Comparison of ENCODE assay signal across 14 cellular contexts in genomic region chr11:1886551-1886950, GRCh38. TPM values are rescaled to one million over a fixed set of nuclear protein-coding genes. Genes with fewer than 3 reads are reported as not detected.
A peak's percentile ranks its signal among the peaks of the same experiment; 100 is the strongest.
DNase-seq lines count a peak whose midpoint lies in the region; ATAC-seq, FAIRE-seq and TF ChIP-seq lines count a peak whose summit lies in the region.
"Not testable (repeated sequence)": the region's sequence is repeated elsewhere in the genome, so short reads cannot be mapped to it uniquely, and the experiment has no call there.
"Had no signal": no experiment of that assay in that cellular context is flagged by ENCODE, and none has a peak within 500 bp of the region (broad histone marks: within the 10 kb centered on the region; RNA-seq: fewer than 3 reads in every experiment).

No MANE protein-coding gene starts in this region.

- TF ChIP-seq RAD21 in K562 (CRISPR knock-in tag; conservative IDR thresholded peaks at IDR 0.05 in 1 of 2, IDR thresholded peaks at IDR 0.05 in 1 of 2): not testable (repeated sequence)

- not testable (repeated sequence) for H3K4me3 ChIP-seq in RWPE2 (ENCODE audit: severe bottlenecking); K562

- intact Hi-C loops in CD14-positive monocyte (cut with micrococcal nuclease): loop anchor here (10.0 kb wide), 2 partner anchors 192 to 268 kb away; partner anchors contain the start of gene KRTAP5-6 (in 1 of the 2)
- intact Hi-C loops in K562 (cut with micrococcal nuclease); sciatic nerve (cut with DNase I): not testable (repeated sequence)

- not testable (repeated sequence) for H3K36me3 Mint-ChIP-seq in CD14-positive monocyte; natural killer cell treated with Interleukin-12 subunit alpha and Interleukin-12 subunit beta and Interleukin-15 and Interleukin-18, amount 100 ng/mL, for 72 hours

- TF ChIP-seq POLR2A in K562 (conservative IDR thresholded peaks at IDR 0.05): not testable (repeated sequence)

- H3K27me3 ChIP-seq in RWPE2 (ENCODE audit: insufficient read depth, poor library complexity, severe bottlenecking): not testable (repeated sequence)
- H3K27me3 ChIP-seq in K562 (ENCODE audit: control insufficient read depth in 2 of 2, insufficient read depth in 2 of 2, low read length in 2 of 2): peaks cover 11 to 52% of the 10 kb centered on the region in 2 experiments; a peak in 4 of 5 replicates

- not testable (repeated sequence) for BruUV-seq in K562 (replicated peaks; lab: Mats Ljungman, UMichigan)

- FAIRE-seq in K562 (lab: Jason Lieb, UNC): not testable (repeated sequence)

- H3K27ac Mint-ChIP-seq in CD14-positive monocyte; natural killer cell treated with Interleukin-12 subunit alpha and Interleukin-12 subunit beta and Interleukin-15 and Interleukin-18, amount 100 ng/mL, for 72 hours: not testable (repeated sequence)

- not testable (repeated sequence) for TF ChIP-seq CTCF in CD14-positive monocyte (IDR thresholded peaks at IDR 0.05); RWPE2 (IDR thresholded peaks at IDR 0.05; ENCODE audit: poor library complexity, severe bottlenecking); K562 (IDR thresholded peaks at IDR 0.05 in 2 of 3, conservative IDR thresholded peaks at IDR 0.05 in 1 of 3; ENCODE audit: insufficient read depth in 2 of 3, low read depth in 1 of 3, low read length in 3 of 3)

- POLR2A ChIA-PET in K562 (lab: Yijun Ruan, JAX): not testable (repeated sequence)

- not testable (repeated sequence) for H2AFZ ChIP-seq in K562 (ENCODE audit: low read depth, low read length)

- not testable (repeated sequence) for H3K9me1 ChIP-seq in K562 (ENCODE audit: control insufficient read depth, insufficient read depth, low read length)

- in situ Hi-C loops in K562 (cut with MboI): not testable (repeated sequence)

- ATAC-seq in RWPE2 (ENCODE audit: low read depth); K562; natural killer cell treated with Interleukin-12 subunit alpha and Interleukin-12 subunit beta and Interleukin-15 and Interleukin-18, amount 100 ng/mL, for 72 hours; sciatic nerve: not testable (repeated sequence)

- peaks cover 21% of the 10 kb centered on the region for H3K4me1 Mint-ChIP-seq in CD14-positive monocyte
- peaks cover 11 to 13% of the 10 kb centered on the region in 2 donors for H3K4me1 Mint-ChIP-seq in natural killer cell treated with Interleukin-12 subunit alpha and Interleukin-12 subunit beta and Interleukin-15 and Interleukin-18, amount 100 ng/mL, for 72 hours (ENCODE audit: low read depth in 2 of 2)

- WGBS in K562 (ENCODE audit: insufficient coverage, low coverage, missing lambda C conversion rate): 3% methylated on average over 13 of the region's 13 CpGs

- H3K9me3 Mint-ChIP-seq in CD14-positive monocyte: peaks cover 2 to 23% (median 7%) of the 10 kb centered on the region in 7 donors
- H3K9me3 Mint-ChIP-seq in natural killer cell treated with Interleukin-12 subunit alpha and Interleukin-12 subunit beta and Interleukin-15 and Interleukin-18, amount 100 ng/mL, for 72 hours: not testable (repeated sequence)

- H3K9ac ChIP-seq in K562 (ENCODE audit: insufficient read depth in 1 of 2, low read depth in 2 of 2, low read length in 2 of 2): not testable (repeated sequence)

- DNase-seq in CD14-positive monocyte (ENCODE audit: low spot score): peak; percentile 23
- peak; percentile 26 for DNase-seq in RWPE2 (ENCODE audit: low spot score)
- not testable (repeated sequence) for DNase-seq in K562 (ENCODE audit: extremely low read depth in 1 of 4, low spot score in 3 of 4)
- DNase-seq in natural killer cell treated with Interleukin-12 subunit alpha and Interleukin-12 subunit beta and Interleukin-15 and Interleukin-18, amount 100 ng/mL, for 72 hours (ENCODE audit: low spot score): peak; percentile 40
- DNase-seq in sciatic nerve (ENCODE audit: low spot score): peak; percentile 48

- H3K36me3 ChIP-seq in RWPE2 (ENCODE audit: low read depth); K562 (ENCODE audit: control insufficient read depth, insufficient read depth, low read length): not testable (repeated sequence)

- H3K4me1 ChIP-seq in RWPE2 (ENCODE audit: insufficient read depth, poor library complexity, severe bottlenecking): not testable (repeated sequence)
- peaks cover 0 to 24% of the 10 kb centered on the region in 2 experiments; a peak in 1 of 5 replicates for H3K4me1 ChIP-seq in K562 (replicated peaks in 1 of 2; ENCODE audit: control insufficient read depth in 2 of 2, insufficient read depth in 2 of 2, low read length in 2 of 2)

- H3K4me3 Mint-ChIP-seq in CD14-positive monocyte; natural killer cell treated with Interleukin-12 subunit alpha and Interleukin-12 subunit beta and Interleukin-15 and Interleukin-18, amount 100 ng/mL, for 72 hours: not testable (repeated sequence)

- H3K9me3 ChIP-seq in RWPE2 (ENCODE audit: severe bottlenecking); K562 (replicated peaks; ENCODE audit: control insufficient read depth, insufficient read depth, low read depth, low read length): not testable (repeated sequence)

- H3K27ac ChIP-seq in RWPE2 (ENCODE audit: poor library complexity, severe bottlenecking); K562 (ENCODE audit: extremely low read depth, low read depth, low read length): not testable (repeated sequence)

- not testable (repeated sequence) for H3K4me2 ChIP-seq in K562 (ENCODE audit: insufficient read depth, low read length)

- CTCF ChIA-PET in K562 (lab: Yijun Ruan, JAX; ENCODE audit: low intra/inter-chr PET ratio): not testable (repeated sequence)

- H3K27me3 Mint-ChIP-seq in CD14-positive monocyte (ENCODE audit: low read depth in 3 of 3): peaks cover 18 to 50% (median 24%) of the 10 kb centered on the region in 3 donors
- not testable (repeated sequence) for H3K27me3 Mint-ChIP-seq in natural killer cell treated with Interleukin-12 subunit alpha and Interleukin-12 subunit beta and Interleukin-15 and Interleukin-18, amount 100 ng/mL, for 72 hours

- H3K79me2 ChIP-seq in K562 (ENCODE audit: control insufficient read depth, insufficient read depth, low read length): not testable (repeated sequence)

- TF ChIP-seq EP300 in K562 (IDR thresholded peaks at IDR 0.05; ENCODE audit: low read length): not testable (repeated sequence)

- H4K20me1 ChIP-seq in K562 (replicated peaks; ENCODE audit: control insufficient read depth, insufficient read depth, low read length): not testable (repeated sequence)

RNA-seq across cellular contexts. Expression of gene PRR33, which starts 5.1 kb away (rescaled TPM):
- polyA plus RNA-seq in CD14-positive monocyte: not detected
- not detected in 2 replicates for total RNA-seq in K562 (2011; cell fraction: chromatin; rRNA removed; ENCODE audit: low replicate concordance)
- not detected in 2 replicates for total RNA-seq in K562 (2011; cell fraction: nucleolus; rRNA removed)
- total RNA-seq in K562 (2011; cell fraction: nucleoplasm; rRNA removed): not detected in 2 replicates
- total RNA-seq in K562 (2014; rRNA removed): not detected in 2 replicates
- total RNA-seq in K562 (2014; rRNA removed; fragmentation: Illumina TruSeq; extraction: Trizol): not detected in 2 replicates
- not detected in 2 replicates for total RNA-seq in K562 (2015; rRNA removed; fragmentation: Illumina TruSeq; extraction: Trizol)
- not detected in 2 replicates for total RNA-seq in K562 (2021)
- not detected in 2 replicates for polyA plus RNA-seq in K562 (2011; rRNA removed)
- not detected in 2 replicates for polyA plus RNA-seq in K562 (2011; cell fraction: cytosol; rRNA removed)
- not detected in 2 replicates for polyA plus RNA-seq in K562 (2011; cell fraction: nucleus; rRNA removed)
- not detected in 2 replicates for polyA plus RNA-seq in K562 (2012)
- polyA plus RNA-seq in K562 (2014; fragmentation: Illumina TruSeq; extraction: Trizol): not detected in 2 replicates
- not detected for polyA plus RNA-seq in K562 (2014; fragmentation: Nextera tagmentation; extraction: Ambion mirVana)
- not detected in 2 replicates for polyA plus RNA-seq in K562 (2014; rRNA removed)
- polyA minus RNA-seq in K562 (2011; rRNA and poly(A)+ RNA removed): not detected in 2 replicates
- polyA minus RNA-seq in K562 (2011; cell fraction: cytosol; rRNA and poly(A)+ RNA removed): not detected in 2 replicates
- not detected in 2 replicates for polyA minus RNA-seq in K562 (2011; cell fraction: nucleus; rRNA and poly(A)+ RNA removed)
- not detected for total RNA-seq in natural killer cell treated with Interleukin-12 subunit alpha and Interleukin-12 subunit beta and Interleukin-15 and Interleukin-18, amount 100 ng/mL, for 72 hours
- total RNA-seq in sciatic nerve: not detected
- total RNA-seq: Calu3; CD4-positive, alpha-beta memory T cell; Daoy; G401; GM23338; H4; H9; HFFc6 had no signal
- polyA plus RNA-seq: AG04450, GM23338 had no signal

RNA-seq across cellular contexts. Expression of gene TNNT3, which starts 33.0 kb away (rescaled TPM):
- not detected for polyA plus RNA-seq in CD14-positive monocyte
- total RNA-seq in K562 (2011; cell fraction: chromatin; rRNA removed; ENCODE audit: low replicate concordance): not detected in 2 replicates
- total RNA-seq in K562 (2011; cell fraction: nucleolus; rRNA removed): not detected in 2 replicates
- total RNA-seq in K562 (2011; cell fraction: nucleoplasm; rRNA removed): not detected in 2 replicates
- total RNA-seq in K562 (2014; rRNA removed): not detected in 2 replicates
- not detected in 2 replicates for total RNA-seq in K562 (2014; rRNA removed; fragmentation: Illumina TruSeq; extraction: Trizol)
- not detected in 2 replicates for total RNA-seq in K562 (2015; rRNA removed; fragmentation: Illumina TruSeq; extraction: Trizol)
- not detected in 2 replicates for total RNA-seq in K562 (2021)
- polyA plus RNA-seq in K562 (2011; rRNA removed): 0.10 TPM in 1 of 2 replicates, not detected in the other
- not detected in 2 replicates for polyA plus RNA-seq in K562 (2011; cell fraction: cytosol; rRNA removed)
- 0.41 and 0.70 TPM in 2 replicates for polyA plus RNA-seq in K562 (2011; cell fraction: nucleus; rRNA removed)
- not detected in 2 replicates for polyA plus RNA-seq in K562 (2012)
- polyA plus RNA-seq in K562 (2014; fragmentation: Illumina TruSeq; extraction: Trizol): not detected in 2 replicates
- polyA plus RNA-seq in K562 (2014; fragmentation: Nextera tagmentation; extraction: Ambion mirVana): not detected
- not detected in 2 replicates for polyA plus RNA-seq in K562 (2014; rRNA removed)
- polyA minus RNA-seq in K562 (2011; rRNA and poly(A)+ RNA removed): not detected in 2 replicates
- polyA minus RNA-seq in K562 (2011; cell fraction: cytosol; rRNA and poly(A)+ RNA removed): not detected in 2 replicates
- not detected in 2 replicates for polyA minus RNA-seq in K562 (2011; cell fraction: nucleus; rRNA and poly(A)+ RNA removed)
- under 1 TPM in 1 of 2 donors, not detected in 1; 0.33 TPM for total RNA-seq in natural killer cell treated with Interleukin-12 subunit alpha and Interleukin-12 subunit beta and Interleukin-15 and Interleukin-18, amount 100 ng/mL, for 72 hours
- total RNA-seq in sciatic nerve: 35.6 TPM
- total RNA-seq: Calu3, Daoy, G401, GM23338, H4, H9, HFFc6 had no signal
- polyA plus RNA-seq: AG04450; CD4-positive, alpha-beta memory T cell; GM23338 had no signal

RNA-seq across cellular contexts. Expression of gene LSP1, which starts 33.7 kb away (rescaled TPM):
- 100 to 1,000 TPM; 542 to 646 TPM for polyA plus RNA-seq in CD14-positive monocyte
- 0.23 TPM in 1 of 2 replicates, not detected in the other for total RNA-seq in K562 (2011; cell fraction: chromatin; rRNA removed; ENCODE audit: low replicate concordance)
- total RNA-seq in K562 (2011; cell fraction: nucleolus; rRNA removed): not detected in 2 replicates
- not detected in 2 replicates for total RNA-seq in K562 (2011; cell fraction: nucleoplasm; rRNA removed)
- 0.08 and 1.2 TPM in 2 replicates for total RNA-seq in K562 (2014; rRNA removed)
- not detected in 2 replicates for total RNA-seq in K562 (2014; rRNA removed; fragmentation: Illumina TruSeq; extraction: Trizol)
- total RNA-seq in K562 (2015; rRNA removed; fragmentation: Illumina TruSeq; extraction: Trizol): 0.65 TPM in 1 of 2 replicates, not detected in the other
- 0.73 and 1.1 TPM in 2 replicates for total RNA-seq in K562 (2021)
- polyA plus RNA-seq in K562 (2011; rRNA removed): 0.28 and 0.45 TPM in 2 replicates
- polyA plus RNA-seq in K562 (2011; cell fraction: cytosol; rRNA removed): 0.28 and 0.37 TPM in 2 replicates
- 0.26 and 0.60 TPM in 2 replicates for polyA plus RNA-seq in K562 (2011; cell fraction: nucleus; rRNA removed)
- 0.05 and 0.57 TPM in 2 replicates for polyA plus RNA-seq in K562 (2012)
- polyA plus RNA-seq in K562 (2014; fragmentation: Illumina TruSeq; extraction: Trizol): 2.9 TPM in 1 of 2 replicates, not detected in the other
- polyA plus RNA-seq in K562 (2014; fragmentation: Nextera tagmentation; extraction: Ambion mirVana): under 1 TPM in 1 of 2 experiments, not detected in 1; 0.38 TPM
- 0.08 TPM in 1 of 2 replicates, not detected in the other for polyA plus RNA-seq in K562 (2014; rRNA removed)
- polyA minus RNA-seq in K562 (2011; rRNA and poly(A)+ RNA removed): 0.15 TPM in 1 of 2 replicates, not detected in the other
- not detected in 2 replicates for polyA minus RNA-seq in K562 (2011; cell fraction: cytosol; rRNA and poly(A)+ RNA removed)
- polyA minus RNA-seq in K562 (2011; cell fraction: nucleus; rRNA and poly(A)+ RNA removed): 0.11 TPM in 1 of 2 replicates, not detected in the other
- 100 to 1,000 TPM; 240 to 358 TPM for total RNA-seq in natural killer cell treated with Interleukin-12 subunit alpha and Interleukin-12 subunit beta and Interleukin-15 and Interleukin-18, amount 100 ng/mL, for 72 hours
- 89.6 TPM for total RNA-seq in sciatic nerve
- total RNA-seq: Calu3, GM23338, H9 had no signal
- polyA plus RNA-seq: AG04450 had no signal

RNA-seq across cellular contexts. Expression of gene TNNI2, which starts 47.8 kb away (rescaled TPM):
- 10 to 100 TPM; 11.4 to 11.7 TPM for polyA plus RNA-seq in CD14-positive monocyte
- total RNA-seq in K562 (2011; cell fraction: chromatin; rRNA removed; ENCODE audit: low replicate concordance): not detected in 2 replicates
- total RNA-seq in K562 (2011; cell fraction: nucleolus; rRNA removed): not detected in 2 replicates
- not detected in 2 replicates for total RNA-seq in K562 (2011; cell fraction: nucleoplasm; rRNA removed)
- not detected in 2 replicates for total RNA-seq in K562 (2014; rRNA removed)
- not detected in 2 replicates for total RNA-seq in K562 (2014; rRNA removed; fragmentation: Illumina TruSeq; extraction: Trizol)
- not detected in 2 replicates for total RNA-seq in K562 (2015; rRNA removed; fragmentation: Illumina TruSeq; extraction: Trizol)
- total RNA-seq in K562 (2021): not detected in 2 replicates
- polyA plus RNA-seq in K562 (2011; rRNA removed): not detected in 2 replicates
- 0.13 TPM in 1 of 2 replicates, not detected in the other for polyA plus RNA-seq in K562 (2011; cell fraction: cytosol; rRNA removed)
- 0.32 TPM in 1 of 2 replicates, not detected in the other for polyA plus RNA-seq in K562 (2011; cell fraction: nucleus; rRNA removed)
- not detected in 2 replicates for polyA plus RNA-seq in K562 (2012)
- polyA plus RNA-seq in K562 (2014; fragmentation: Illumina TruSeq; extraction: Trizol): not detected in 2 replicates
- not detected for polyA plus RNA-seq in K562 (2014; fragmentation: Nextera tagmentation; extraction: Ambion mirVana)
- not detected in 2 replicates for polyA plus RNA-seq in K562 (2014; rRNA removed)
- not detected in 2 replicates for polyA minus RNA-seq in K562 (2011; rRNA and poly(A)+ RNA removed)
- not detected in 2 replicates for polyA minus RNA-seq in K562 (2011; cell fraction: cytosol; rRNA and poly(A)+ RNA removed)
- not detected in 2 replicates for polyA minus RNA-seq in K562 (2011; cell fraction: nucleus; rRNA and poly(A)+ RNA removed)
- 1 to 10 TPM in 1 of 2 donors, not detected in 1; 1.4 TPM for total RNA-seq in natural killer cell treated with Interleukin-12 subunit alpha and Interleukin-12 subunit beta and Interleukin-15 and Interleukin-18, amount 100 ng/mL, for 72 hours
- not detected for total RNA-seq in sciatic nerve
- total RNA-seq: CD4-positive, alpha-beta memory T cell; Daoy; G401; GM23338; H4; H9; HFFc6 had no signal
- polyA plus RNA-seq: AG04450; CD4-positive, alpha-beta memory T cell; GM23338 had no signal

RNA-seq across cellular contexts. Expression of gene SYT8, which starts 51.8 kb away (rescaled TPM):
- polyA plus RNA-seq in CD14-positive monocyte: not detected
- total RNA-seq in K562 (2011; cell fraction: chromatin; rRNA removed; ENCODE audit: low replicate concordance): not detected in 2 replicates
- not detected in 2 replicates for total RNA-seq in K562 (2011; cell fraction: nucleolus; rRNA removed)
- total RNA-seq in K562 (2011; cell fraction: nucleoplasm; rRNA removed): not detected in 2 replicates
- total RNA-seq in K562 (2014; rRNA removed): not detected in 2 replicates
- not detected in 2 replicates for total RNA-seq in K562 (2014; rRNA removed; fragmentation: Illumina TruSeq; extraction: Trizol)
- not detected in 2 replicates for total RNA-seq in K562 (2015; rRNA removed; fragmentation: Illumina TruSeq; extraction: Trizol)
- total RNA-seq in K562 (2021): not detected in 2 replicates
- not detected in 2 replicates for polyA plus RNA-seq in K562 (2011; rRNA removed)
- not detected in 2 replicates for polyA plus RNA-seq in K562 (2011; cell fraction: cytosol; rRNA removed)
- not detected in 2 replicates for polyA plus RNA-seq in K562 (2011; cell fraction: nucleus; rRNA removed)
- not detected in 2 replicates for polyA plus RNA-seq in K562 (2012)
- polyA plus RNA-seq in K562 (2014; fragmentation: Illumina TruSeq; extraction: Trizol): not detected in 2 replicates
- not detected for polyA plus RNA-seq in K562 (2014; fragmentation: Nextera tagmentation; extraction: Ambion mirVana)
- polyA plus RNA-seq in K562 (2014; rRNA removed): not detected in 2 replicates
- polyA minus RNA-seq in K562 (2011; rRNA and poly(A)+ RNA removed): not detected in 2 replicates
- polyA minus RNA-seq in K562 (2011; cell fraction: cytosol; rRNA and poly(A)+ RNA removed): not detected in 2 replicates
- polyA minus RNA-seq in K562 (2011; cell fraction: nucleus; rRNA and poly(A)+ RNA removed): not detected in 2 replicates
- not detected for total RNA-seq in natural killer cell treated with Interleukin-12 subunit alpha and Interleukin-12 subunit beta and Interleukin-15 and Interleukin-18, amount 100 ng/mL, for 72 hours
- 1.1 TPM for total RNA-seq in sciatic nerve
- total RNA-seq: CD4-positive, alpha-beta memory T cell; Daoy; G401; GM23338; H4; H9; HFFc6 had no signal
- polyA plus RNA-seq: AG04450; CD4-positive, alpha-beta memory T cell; GM23338 had no signal

Comparison
In these comparisons a context has a peak if more than half of its experiments do, and no peak if none do; other contexts are left out.
1. RNA of gene TNNT3, which starts 33.0 kb away (total RNA-seq): 35.6 TPM in sciatic nerve (single experiment); 0.33 TPM in natural killer cell treated with Interleukin-12 subunit alpha and Interleukin-12 subunit beta and Interleukin-15 and Interleukin-18, amount 100 ng/mL, for 72 hours and not detected in K562; every median in the first group is over 10 times any median in the second.
2. RNA of gene LSP1, which starts 33.7 kb away (total RNA-seq): 240 to 358 TPM in natural killer cell treated with Interleukin-12 subunit alpha and Interleukin-12 subunit beta and Interleukin-15 and Interleukin-18, amount 100 ng/mL, for 72 hours and 89.6 TPM in sciatic nerve (single experiment); 0.08 to 1.2 TPM in K562; every median in the first group is over 10 times any median in the second.